Comparison of ENCODE assay signal across 3 cellular contexts in the genomic region with DNA sequence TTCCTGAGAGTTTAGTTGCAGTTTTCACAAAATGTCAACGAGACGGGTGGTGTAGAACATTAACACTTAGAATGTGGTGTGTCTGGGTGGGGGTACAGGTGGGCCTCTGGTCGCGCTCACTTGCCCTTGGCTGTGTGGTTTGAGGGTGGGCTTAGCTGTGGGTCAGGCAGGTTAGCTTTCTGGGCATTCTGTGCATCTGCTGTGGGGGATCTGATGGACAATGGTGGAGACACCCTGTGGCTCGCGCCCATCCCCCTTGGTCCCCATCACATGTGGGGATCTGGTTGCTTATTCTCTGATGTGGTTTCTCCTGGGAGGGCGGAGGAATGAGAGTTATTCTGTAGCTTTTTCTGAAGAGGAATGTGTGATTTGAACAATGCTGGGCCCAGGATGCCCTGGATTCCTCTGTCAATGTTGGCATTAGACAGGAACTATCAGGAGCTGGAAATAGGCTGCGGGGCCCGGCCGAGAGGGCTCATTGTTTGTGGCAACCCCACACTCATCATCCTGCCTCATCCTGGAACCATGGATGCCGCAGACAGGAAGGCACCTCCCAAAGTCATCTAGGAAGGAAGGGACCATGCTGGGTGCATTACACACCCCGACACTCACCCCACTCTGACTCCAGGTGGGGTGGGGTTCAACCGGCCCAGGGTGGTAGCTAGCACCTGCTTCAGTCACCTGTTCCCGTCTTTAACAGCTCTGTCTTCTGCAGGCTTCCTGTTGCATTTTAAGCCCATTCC.
TF ChIP-seq lines count a peak whose summit lies in the region.

No MANE protein-coding gene starts in this region.

TF ChIP-seq in SK-N-SH treated with all-trans-retinoic acid at 6 μM for 48 hours, 23 proteins besides CTCF, POLR2A, EP300 and RAD21 (continued from another document and continues in another):
- TF ChIP-seq, protein P1, sequence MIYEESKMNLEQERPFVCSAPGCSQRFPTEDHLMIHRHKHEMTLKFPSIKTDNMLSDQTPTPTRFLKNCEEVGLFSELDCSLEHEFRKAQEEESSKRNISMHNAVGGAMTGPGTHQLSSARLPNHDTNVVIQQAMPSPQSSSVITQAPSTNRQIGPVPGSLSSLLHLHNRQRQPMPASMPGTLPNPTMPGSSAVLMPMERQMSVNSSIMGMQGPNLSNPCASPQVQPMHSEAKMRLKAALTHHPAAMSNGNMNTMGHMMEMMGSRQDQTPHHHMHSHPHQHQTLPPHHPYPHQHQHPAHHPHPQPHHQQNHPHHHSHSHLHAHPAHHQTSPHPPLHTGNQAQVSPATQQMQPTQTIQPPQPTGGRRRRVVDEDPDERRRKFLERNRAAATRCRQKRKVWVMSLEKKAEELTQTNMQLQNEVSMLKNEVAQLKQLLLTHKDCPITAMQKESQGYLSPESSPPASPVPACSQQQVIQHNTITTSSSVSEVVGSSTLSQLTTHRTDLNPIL (CRISPR knock-in tag; IDR thresholded peaks at IDR 0.05; ENCODE audit: low read depth), result no peak
- TF ChIP-seq, protein P2, sequence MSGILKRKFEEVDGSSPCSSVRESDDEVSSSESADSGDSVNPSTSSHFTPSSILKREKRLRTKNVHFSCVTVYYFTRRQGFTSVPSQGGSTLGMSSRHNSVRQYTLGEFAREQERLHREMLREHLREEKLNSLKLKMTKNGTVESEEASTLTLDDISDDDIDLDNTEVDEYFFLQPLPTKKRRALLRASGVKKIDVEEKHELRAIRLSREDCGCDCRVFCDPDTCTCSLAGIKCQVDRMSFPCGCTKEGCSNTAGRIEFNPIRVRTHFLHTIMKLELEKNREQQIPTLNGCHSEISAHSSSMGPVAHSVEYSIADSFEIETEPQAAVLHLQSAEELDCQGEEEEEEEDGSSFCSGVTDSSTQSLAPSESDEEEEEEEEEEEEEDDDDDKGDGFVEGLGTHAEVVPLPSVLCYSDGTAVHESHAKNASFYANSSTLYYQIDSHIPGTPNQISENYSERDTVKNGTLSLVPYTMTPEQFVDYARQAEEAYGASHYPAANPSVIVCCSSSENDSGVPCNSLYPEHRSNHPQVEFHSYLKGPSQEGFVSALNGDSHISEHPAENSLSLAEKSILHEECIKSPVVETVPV (CRISPR knock-in tag; IDR thresholded peaks at IDR 0.05), result no peak
- no peak for TF ChIP-seq BACH2 (CRISPR knock-in tag; IDR thresholded peaks at IDR 0.05; ENCODE audit: borderline replicate concordance)
- TF ChIP-seq ARNTL (CRISPR knock-in tag; IDR thresholded peaks at IDR 0.05; ENCODE audit: borderline replicate concordance, low read depth), result no peak
- no peak for TF ChIP-seq ZNF8 (CRISPR knock-in tag; IDR thresholded peaks at IDR 0.05)
- no peak for TF ChIP-seq ESRRG (CRISPR knock-in tag; IDR thresholded peaks at IDR 0.05)
- no peak for TF ChIP-seq RARB (CRISPR knock-in tag; IDR thresholded peaks at IDR 0.05)
- no peak for TF ChIP-seq TCF4 (CRISPR knock-in tag; IDR thresholded peaks at IDR 0.05; ENCODE audit: borderline replicate concordance)
- TF ChIP-seq PATZ1 (CRISPR knock-in tag; IDR thresholded peaks at IDR 0.05; ENCODE audit: borderline replicate concordance), result no peak

TF ChIP-seq in SK-N-SH, 30 proteins besides CTCF, POLR2A, EP300 and RAD21 (continued from another document):
- TF ChIP-seq REST (IDR thresholded peaks at IDR 0.05; ENCODE audit: low read depth, low read length) (no peak), TEAD4 (IDR thresholded peaks at IDR 0.05; ENCODE audit: borderline replicate concordance, insufficient read depth) (no peak), IRF3 (IDR thresholded peaks at IDR 0.05; ENCODE audit: low read depth, low read length) (no peak), MEF2A (IDR thresholded peaks at IDR 0.05; ENCODE audit: borderline replicate concordance, low read depth) (no peak), TAF1 (IDR thresholded peaks at IDR 0.05; ENCODE audit: borderline replicate concordance, low read depth, low read length) (no peak)
- TF ChIP-seq, protein P3, sequence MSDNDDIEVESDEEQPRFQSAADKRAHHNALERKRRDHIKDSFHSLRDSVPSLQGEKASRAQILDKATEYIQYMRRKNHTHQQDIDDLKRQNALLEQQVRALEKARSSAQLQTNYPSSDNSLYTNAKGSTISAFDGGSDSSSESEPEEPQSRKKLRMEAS (IDR thresholded peaks at IDR 0.05; ENCODE audit: low read depth), result no peak
TF ChIP-seq in SK-N-SH: peak in this region for 0.

TF ChIP-seq in WTC11, 78 proteins besides CTCF, POLR2A, EP300 and RAD21 (continued from another document):
- TF ChIP-seq, protein P4, sequence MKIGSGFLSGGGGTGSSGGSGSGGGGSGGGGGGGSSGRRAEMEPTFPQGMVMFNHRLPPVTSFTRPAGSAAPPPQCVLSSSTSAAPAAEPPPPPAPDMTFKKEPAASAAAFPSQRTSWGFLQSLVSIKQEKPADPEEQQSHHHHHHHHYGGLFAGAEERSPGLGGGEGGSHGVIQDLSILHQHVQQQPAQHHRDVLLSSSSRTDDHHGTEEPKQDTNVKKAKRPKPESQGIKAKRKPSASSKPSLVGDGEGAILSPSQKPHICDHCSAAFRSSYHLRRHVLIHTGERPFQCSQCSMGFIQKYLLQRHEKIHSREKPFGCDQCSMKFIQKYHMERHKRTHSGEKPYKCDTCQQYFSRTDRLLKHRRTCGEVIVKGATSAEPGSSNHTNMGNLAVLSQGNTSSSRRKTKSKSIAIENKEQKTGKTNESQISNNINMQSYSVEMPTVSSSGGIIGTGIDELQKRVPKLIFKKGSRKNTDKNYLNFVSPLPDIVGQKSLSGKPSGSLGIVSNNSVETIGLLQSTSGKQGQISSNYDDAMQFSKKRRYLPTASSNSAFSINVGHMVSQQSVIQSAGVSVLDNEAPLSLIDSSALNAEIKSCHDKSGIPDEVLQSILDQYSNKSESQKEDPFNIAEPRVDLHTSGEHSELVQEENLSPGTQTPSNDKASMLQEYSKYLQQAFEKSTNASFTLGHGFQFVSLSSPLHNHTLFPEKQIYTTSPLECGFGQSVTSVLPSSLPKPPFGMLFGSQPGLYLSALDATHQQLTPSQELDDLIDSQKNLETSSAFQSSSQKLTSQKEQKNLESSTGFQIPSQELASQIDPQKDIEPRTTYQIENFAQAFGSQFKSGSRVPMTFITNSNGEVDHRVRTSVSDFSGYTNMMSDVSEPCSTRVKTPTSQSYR (CRISPR knock-in tag; IDR thresholded peaks at IDR 0.05), result no peak
- TF ChIP-seq, protein P5, sequence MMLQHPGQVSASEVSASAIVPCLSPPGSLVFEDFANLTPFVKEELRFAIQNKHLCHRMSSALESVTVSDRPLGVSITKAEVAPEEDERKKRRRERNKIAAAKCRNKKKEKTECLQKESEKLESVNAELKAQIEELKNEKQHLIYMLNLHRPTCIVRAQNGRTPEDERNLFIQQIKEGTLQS (CRISPR knock-in tag; conservative IDR thresholded peaks at IDR 0.05), result no peak
- TF ChIP-seq, protein P6, sequence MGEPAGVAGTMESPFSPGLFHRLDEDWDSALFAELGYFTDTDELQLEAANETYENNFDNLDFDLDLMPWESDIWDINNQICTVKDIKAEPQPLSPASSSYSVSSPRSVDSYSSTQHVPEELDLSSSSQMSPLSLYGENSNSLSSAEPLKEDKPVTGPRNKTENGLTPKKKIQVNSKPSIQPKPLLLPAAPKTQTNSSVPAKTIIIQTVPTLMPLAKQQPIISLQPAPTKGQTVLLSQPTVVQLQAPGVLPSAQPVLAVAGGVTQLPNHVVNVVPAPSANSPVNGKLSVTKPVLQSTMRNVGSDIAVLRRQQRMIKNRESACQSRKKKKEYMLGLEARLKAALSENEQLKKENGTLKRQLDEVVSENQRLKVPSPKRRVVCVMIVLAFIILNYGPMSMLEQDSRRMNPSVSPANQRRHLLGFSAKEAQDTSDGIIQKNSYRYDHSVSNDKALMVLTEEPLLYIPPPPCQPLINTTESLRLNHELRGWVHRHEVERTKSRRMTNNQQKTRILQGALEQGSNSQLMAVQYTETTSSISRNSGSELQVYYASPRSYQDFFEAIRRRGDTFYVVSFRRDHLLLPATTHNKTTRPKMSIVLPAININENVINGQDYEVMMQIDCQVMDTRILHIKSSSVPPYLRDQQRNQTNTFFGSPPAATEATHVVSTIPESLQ (CRISPR knock-in tag; IDR thresholded peaks at IDR 0.05), result no peak
